Comparison of ENCODE assay signal across 31 cellular contexts in the genomic region with DNA sequence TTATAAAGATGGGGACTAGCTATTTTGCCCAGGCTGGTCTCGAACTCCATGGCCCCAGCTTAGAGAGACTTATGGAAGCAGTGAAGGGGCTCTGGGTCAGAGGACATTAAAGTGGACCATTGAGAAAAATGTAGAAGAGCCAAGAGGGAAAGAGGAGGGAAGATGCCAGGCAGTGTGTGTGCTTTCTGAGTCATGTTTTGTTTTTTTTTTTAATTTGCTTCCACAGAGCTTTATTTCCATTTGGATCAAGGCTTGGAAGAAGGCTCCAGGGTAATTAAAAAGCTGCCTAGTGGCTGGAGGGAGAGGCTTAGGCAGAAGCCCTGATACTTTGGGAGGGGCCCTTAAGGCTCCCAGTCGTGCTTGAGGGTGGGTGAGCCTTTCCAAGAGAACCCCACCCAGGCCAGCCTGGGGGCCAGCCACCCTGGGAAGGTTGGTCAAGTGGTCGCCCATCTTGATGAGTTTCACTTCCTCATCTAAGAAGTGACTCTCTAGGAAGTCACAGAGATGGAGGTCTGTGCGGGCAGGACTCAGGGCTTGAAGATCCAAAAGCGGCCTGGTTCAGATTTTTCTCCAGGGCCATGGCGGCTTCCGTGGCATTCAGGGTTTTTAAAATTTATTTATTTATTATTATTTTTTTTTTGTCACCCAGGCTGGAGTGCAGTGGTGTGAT. TPM values are rescaled to one million over a fixed set of nuclear protein-coding genes. Genes with fewer than 3 reads are reported as not detected.
A peak's percentile ranks its signal among the peaks of the same experiment; 100 is the strongest.
DNase-seq lines count a peak whose midpoint lies in the region; FAIRE-seq and TF ChIP-seq lines count a peak whose summit lies in the region.
"Had no signal": no experiment of that assay in that cellular context is flagged by ENCODE, and none has a peak within 500 bp of the region (broad histone marks: within the 10 kb centered on the region; RNA-seq: fewer than 3 reads in every experiment).

No MANE protein-coding gene starts in this region.

- no peak for FAIRE-seq in GM12891 (lab: Jason Lieb, UNC)
- FAIRE-seq: H1 had no signal

- H3K9me3 ChIP-seq in sigmoid colon, result no peaks in the 10 kb centered on the region
- H3K9me3 ChIP-seq in transverse colon, result no peaks in the 10 kb centered on the region
- H3K9me3 ChIP-seq: ascending aorta, heart right ventricle, lower lobe of right lung, prostate gland had no signal

- H3K4me3 ChIP-seq in sigmoid colon (no peak overlapping the region), transverse colon (no peak overlapping the region)
- H3K4me3 ChIP-seq: ascending aorta, heart right ventricle, lower lobe of right lung, prostate gland, SK-N-MC had no signal

- H3K36me3 ChIP-seq in sigmoid colon (no peaks in the 10 kb centered on the region), transverse colon (no peaks in the 10 kb centered on the region)
- H3K36me3 ChIP-seq: ascending aorta, heart right ventricle, lower lobe of right lung, prostate gland had no signal

- in situ Hi-C loops in transverse colon (cut with MboI; ENCODE audit: low pct_ligation_motif_present in 1 of 4, low pct_unique_long_range_greater_than_20kb in 1 of 4, low sequenced_read_pairs in 3 of 4), result loop anchor here in 1 of 4 donors (25.0 kb wide), 1 partner anchor 163 kb away; a partner anchor contains a TSS

- H3K27ac ChIP-seq in sigmoid colon, result no peak overlapping the region
- no peak overlapping the region for H3K27ac ChIP-seq in transverse colon
- H3K27ac ChIP-seq: ascending aorta, C4-2B, heart right ventricle, lower lobe of right lung, prostate gland, RWPE1 had no signal

- H3K4me1 ChIP-seq in sigmoid colon (peaks cover 0 to 20% (median 16%) of the 10 kb centered on the region in 4 donors), transverse colon (peaks cover 13 to 17% (median 15%) of the 10 kb centered on the region in 4 donors)
- H3K4me1 ChIP-seq: prostate gland had no signal

- no peak for TF ChIP-seq EP300 in sigmoid colon (IDR thresholded peaks at IDR 0.05)
- no peak for TF ChIP-seq EP300 in transverse colon (IDR thresholded peaks at IDR 0.05; ENCODE audit: low read depth)

- TF ChIP-seq POLR2A in GM12891 (IDR thresholded peaks at IDR 0.05; ENCODE audit: low read depth, low read length), result no peak
- no peak for TF ChIP-seq POLR2A in sigmoid colon (IDR thresholded peaks at IDR 0.05)
- TF ChIP-seq POLR2A in transverse colon (IDR thresholded peaks at IDR 0.05), result no peak

- H3K27me3 ChIP-seq in sigmoid colon (no peaks in the 10 kb centered on the region), transverse colon (peaks cover 3% of the 10 kb centered on the region)
- H3K27me3 ChIP-seq: ascending aorta had no signal

- DNase-seq in GM12891 (ENCODE audit: insufficient read length, low spot score) (no peak), NOMO-1 treated with DMSO at 0.1 percent for 48 hours (lab: John Stamatoyannopoulos, UW; ENCODE audit: unreplicated experiment) (peak; percentile 40), fibroblast of peridontal ligament (ENCODE audit: extremely low read depth) (peak; percentile 28), sigmoid colon (peak; percentile 59), transverse colon (no peak), midbrain (lab: John Stamatoyannopoulos, UW) (no peak)
- DNase-seq in activated CD4-positive, alpha-beta T cell treated with anti-CD3 and anti-CD28 coated beads, Interleukin-2, amount 50 U/mL, for 4 hours, result no peak
- DNase-seq: activated CD8-positive, alpha-beta T cell treated with anti-CD3 and anti-CD28 coated beads, Interleukin-2, amount 10 ng/mL, durations not matched to agents 7 days and 5 days; activated effector memory CD4-positive, alpha-beta T cell treated with anti-CD3 and anti-CD28 coated beads, Interleukin-2, amount 50 U/mL, for 16 hours; activated naive CD8-positive, alpha-beta T cell treated with anti-CD3 and anti-CD28 coated beads, Interleukin-2, amount 10 ng/mL, durations not matched to agents 7 days and 5 days; activated T-cell treated with anti-CD3 and anti-CD28 coated beads, Interleukin-2, amount 50 U/mL, for 1 hour; cortex of kidney; foreskin melanocyte; heart right ventricle; kidney glomerular epithelial cell; lower lobe of right lung; NCI-H1417 treated with DMSO at 0.1 percent for 48 hours; NCI-H2081; NCI-H226; stimulated activated naive CD8-positive, alpha-beta T cell treated with anti-CD3 and anti-CD28 coated beads, Interleukin-15, amount 100 ng/mL, for 72 hours had no signal

- intact Hi-C loops in sigmoid colon (cut with DNase I) (loop anchor here (5.0 kb wide), 1 partner anchor 143 kb away; a partner anchor contains a TSS), transverse colon (cut with DNase I; ENCODE audit: low total_unique reads) (no loop called here)

- WGBS in sigmoid colon, 2 donors, result 74 to 77% methylated on average over 7 of the region's 7 CpGs
- WGBS in transverse colon (ENCODE audit: low coverage in 1 of 2), 2 donors, result 75 to 84% methylated on average over 7 of the region's 7 CpGs

- TF ChIP-seq CTCF in sigmoid colon (IDR thresholded peaks at IDR 0.05), result no peak
- no peak for TF ChIP-seq CTCF in transverse colon (IDR thresholded peaks at IDR 0.05)

TF ChIP-seq in GM12891, 5 proteins besides CTCF, POLR2A, EP300 and RAD21:
- TF ChIP-seq SPI1 (IDR thresholded peaks at IDR 0.05; ENCODE audit: low read depth, low read length), result peak; percentile 95
- no peak for TF ChIP-seq POLR2AphosphoS5 (IDR thresholded peaks at IDR 0.05; ENCODE audit: low read depth, low read length)

RNA-seq across cellular contexts. Expression of a gene that starts 3.0 kb away (rescaled TPM):
- polyA plus RNA-seq in GM12891 (2012; ENCODE audit: low read depth, missing spikeins), result 13.5 TPM
- total RNA-seq in sigmoid colon (10 to 100 TPM; 12.0 to 24.4 (median 14.9) TPM), transverse colon (10 to 100 TPM; 27.0 to 80.0 (median 32.4) TPM)
- 10 to 100 TPM in 1 of 3 donors, 1 to 10 TPM in 2; 5.4 to 17.1 (median 5.5) TPM for polyA plus RNA-seq in sigmoid colon

RNA-seq across cellular contexts. Expression of a gene that starts 33.7 kb away (rescaled TPM):
- 0.72 TPM for polyA plus RNA-seq in GM12891 (2012; ENCODE audit: low read depth, missing spikeins)
- total RNA-seq in sigmoid colon (under 1 TPM in 1 of 4 donors, not detected in 3; 0.27 TPM), transverse colon (1 to 10 TPM in 1 of 4 donors, not detected in 3; 3.8 TPM)
- polyA plus RNA-seq in sigmoid colon, result 10 to 100 TPM in 1 of 3 donors, 1 to 10 TPM in 1, under 1 TPM in 1; 0.60 to 27.1 (median 2.5) TPM
- total RNA-seq: activated CD8-positive, alpha-beta T cell treated with anti-CD3 and anti-CD28 coated beads, Interleukin-2, amount 10 ng/mL, durations not matched to agents 7 days and 5 days; ascending aorta had no signal
- polyA plus RNA-seq: AG04450, neural cell had no signal

RNA-seq across cellular contexts. Expression of a gene that starts 40.5 kb away (rescaled TPM):
- polyA plus RNA-seq in GM12891 (2012; ENCODE audit: low read depth, missing spikeins), result 21.5 TPM
- total RNA-seq in sigmoid colon (10 to 100 TPM; 31.4 to 39.3 (median 32.5) TPM), transverse colon (10 to 100 TPM; 23.5 to 52.0 (median 32.0) TPM)
- 10 to 100 TPM; 26.4 to 37.8 (median 27.2) TPM for polyA plus RNA-seq in sigmoid colon

RNA-seq across cellular contexts. Expression of a gene that starts 54.0 kb away (rescaled TPM):
- polyA plus RNA-seq in GM12891 (2012; ENCODE audit: low read depth, missing spikeins), result 8.8 TPM
- under 1 TPM in 1 of 4 donors, not detected in 3; 0.14 TPM for total RNA-seq in sigmoid colon
- 1 to 10 TPM in 1 of 3 donors, not detected in 2; 1.4 TPM for polyA plus RNA-seq in sigmoid colon
- total RNA-seq in transverse colon, result not detected
- total RNA-seq: ascending aorta, Daoy, esophagus mucosa, skeletal muscle tissue had no signal

Comparison
In these comparisons a context has a peak if more than half of its experiments do, and no peak if none do; other contexts are left out.
1. DNase-seq: peak in NOMO-1 treated with DMSO at 0.1 percent for 48 hours (single experiment), fibroblast of peridontal ligament (single experiment) and sigmoid colon (single experiment); none in GM12891 (single experiment), transverse colon (single experiment), activated CD4-positive, alpha-beta T cell treated with anti-CD3 and anti-CD28 coated beads, Interleukin-2, amount 50 U/mL, for 4 hours (0 of 2) and midbrain (single experiment).